Comparison of ENCODE assay signal across 37 cellular contexts in genomic region chr9:133488686-133489252, GRCh38. TPM values are rescaled to one million over a fixed set of nuclear protein-coding genes. Genes with fewer than 3 reads are reported as not detected.
"Had no signal": no experiment of that assay in that cellular context is flagged by ENCODE, and none has a peak within 500 bp of the region (broad histone marks: within the 10 kb centered on the region; RNA-seq: fewer than 3 reads in every experiment).

No MANE protein-coding gene starts in this region.

- H3K36me3 ChIP-seq: adrenal gland, ascending aorta, cardiac muscle cell, gastrocnemius medialis, stomach, thyroid gland had no signal

- H3K36me3 Mint-ChIP-seq: activated CD4-positive, alpha-beta memory T cell treated with anti-CD3 and anti-CD28 coated beads for 36 hours; activated naive CD8-positive, alpha-beta T cell treated with anti-CD3 and anti-CD28 coated beads for 36 hours; brain; T-cell had no signal

- H3K4me3 Mint-ChIP-seq: activated CD4-positive, alpha-beta memory T cell treated with anti-CD3 and anti-CD28 coated beads for 36 hours; activated naive CD4-positive, alpha-beta T cell treated with anti-CD3 and anti-CD28 coated beads for 36 hours; activated naive CD8-positive, alpha-beta T cell treated with anti-CD3 and anti-CD28 coated beads for 36 hours; activated T-helper 1 cell treated with anti-CD3 and anti-CD28 coated beads, Interleukin-12 subunit alpha, Interleukin-12 subunit beta, Interleukin-2, Interleukin-4 antibody, amounts not matched to agents 30 ng/mL and 10 ng/mL and 1 ng/mL, durations not matched to agents 14 hours and 24 hours and 36 hours; brain; effector memory CD8-positive, alpha-beta T cell; stimulated activated naive B cell treated with anti-CD40 and anti-IgM and Interleukin-4, amounts not matched to agents 10 μg/mL and 1 μg/mL and 100 μg/mL, for 72 hours; T-cell; T-helper 2 cell treated with Interferon-gamma antibody and Interleukin-4, amounts not matched to agents 5 μg/mL and 100 μg/mL, for 36 hours had no signal

- H3K4me3 ChIP-seq: adrenal gland, ascending aorta, cardiac muscle cell, gastrocnemius medialis, hepatocyte, mucosa of descending colon, skin epidermis, stomach, thyroid gland had no signal

- H3K27ac ChIP-seq: cardiac muscle cell, gastrocnemius medialis, hepatocyte, thyroid gland had no signal

- H3K79me2 ChIP-seq: hepatocyte had no signal

- H3K27me3 ChIP-seq: adrenal gland, ascending aorta, cardiac muscle cell, gastrocnemius medialis, hepatocyte, thyroid gland had no signal

- H3K9me3 ChIP-seq: adrenal gland, ascending aorta, gastrocnemius medialis, mucosa of descending colon, stomach, thyroid gland had no signal

- DNase-seq: activated CD4-positive, alpha-beta memory T cell treated with anti-CD3 and anti-CD28 coated beads for 36 hours; activated CD4-positive, alpha-beta T cell treated with anti-CD3 and anti-CD28 coated beads for 4 hours; activated CD4-positive, CD25-positive, alpha-beta regulatory T cell; activated CD8-positive, alpha-beta memory T cell treated with anti-CD3 and anti-CD28 coated beads, Interleukin-2, amount 50 U/mL, for 4 hours; activated effector memory CD4-positive, alpha-beta T cell treated with anti-CD3 and anti-CD28 coated beads, Interleukin-2, amount 50 U/mL, for 16 hours; activated naive CD4-positive, alpha-beta T cell treated with anti-CD3 and anti-CD28 coated beads for 36 hours; activated naive CD8-positive, alpha-beta T cell treated with anti-CD3 and anti-CD28 coated beads for 36 hours; activated T-cell treated with anti-CD3 and anti-CD28 coated beads, Interleukin-2, amount 50 U/mL, for 1 hour; adrenal gland; cortex of kidney; effector memory CD8-positive, alpha-beta T cell; erythroblast; gastrocnemius medialis; islet precursor cell; left cardiac atrium; occipital lobe; stimulated activated CD4-positive, alpha-beta T cell treated with anti-CD3 and anti-CD28 coated beads, Interleukin-12 subunit alpha, Interleukin-12 subunit beta, amount 100 ng/mL, for 4 hours; stimulated activated CD4-positive, alpha-beta T cell treated with anti-CD3 and anti-CD28 coated beads, Interleukin-4, amount 100 ng/mL, for 24 hours; stimulated activated naive B cell treated with anti-CD40 and anti-IgM and Interleukin-4, amounts not matched to agents 10 μg/mL and 1 μg/mL and 100 μg/mL, for 72 hours; stomach; T-cell; thyroid gland had no signal

- ATAC-seq: effector memory CD8-positive, alpha-beta T cell; gastrocnemius medialis; left cardiac atrium; mucosa of descending colon; sciatic nerve; stimulated activated naive B cell treated with anti-CD40 and anti-IgM and Interleukin-4, amounts not matched to agents 10 μg/mL and 1 μg/mL and 100 μg/mL, for 72 hours; T-cell had no signal

- H3K27me3 Mint-ChIP-seq: activated naive CD8-positive, alpha-beta T cell treated with anti-CD3 and anti-CD28 coated beads for 36 hours had no signal

- H3K9me3 Mint-ChIP-seq: activated CD4-positive, alpha-beta memory T cell treated with anti-CD3 and anti-CD28 coated beads for 36 hours; activated naive CD4-positive, alpha-beta T cell treated with anti-CD3 and anti-CD28 coated beads for 36 hours; activated naive CD8-positive, alpha-beta T cell treated with anti-CD3 and anti-CD28 coated beads for 36 hours; activated T-helper 1 cell treated with anti-CD3 and anti-CD28 coated beads, Interleukin-12 subunit alpha, Interleukin-12 subunit beta, Interleukin-2, Interleukin-4 antibody, amounts not matched to agents 30 ng/mL and 10 ng/mL and 1 ng/mL, durations not matched to agents 14 hours and 24 hours and 36 hours; brain; effector memory CD8-positive, alpha-beta T cell; stimulated activated naive B cell treated with anti-CD40 and anti-IgM and Interleukin-4, amounts not matched to agents 10 μg/mL and 1 μg/mL and 100 μg/mL, for 72 hours; T-cell; T-helper 2 cell treated with Interferon-gamma antibody and Interleukin-4, amounts not matched to agents 5 μg/mL and 100 μg/mL, for 36 hours had no signal

- H3K27ac Mint-ChIP-seq: activated CD4-positive, alpha-beta memory T cell treated with anti-CD3 and anti-CD28 coated beads for 36 hours; activated naive CD4-positive, alpha-beta T cell treated with anti-CD3 and anti-CD28 coated beads for 36 hours; activated naive CD8-positive, alpha-beta T cell treated with anti-CD3 and anti-CD28 coated beads for 36 hours; activated T-helper 1 cell treated with anti-CD3 and anti-CD28 coated beads, Interleukin-12 subunit alpha, Interleukin-12 subunit beta, Interleukin-2, Interleukin-4 antibody, amounts not matched to agents 30 ng/mL and 10 ng/mL and 1 ng/mL, durations not matched to agents 14 hours and 24 hours and 36 hours; effector memory CD8-positive, alpha-beta T cell; stimulated activated naive B cell treated with anti-CD40 and anti-IgM and Interleukin-4, amounts not matched to agents 10 μg/mL and 1 μg/mL and 100 μg/mL, for 72 hours; T-cell; T-helper 2 cell treated with Interferon-gamma antibody and Interleukin-4, amounts not matched to agents 5 μg/mL and 100 μg/mL, for 36 hours had no signal

- H3K4me2 ChIP-seq: hepatocyte had no signal

RNA-seq across cellular contexts. Expression of gene MYMK, which starts 36.0 kb away (rescaled TPM):
- total RNA-seq: activated CD4-positive, alpha-beta memory T cell treated with anti-CD3 and anti-CD28 coated beads for 36 hours; activated CD8-positive, alpha-beta memory T cell treated with anti-CD3 and anti-CD28 coated beads for 36 hours; activated naive CD4-positive, alpha-beta T cell treated with anti-CD3 and anti-CD28 coated beads for 36 hours; activated naive CD8-positive, alpha-beta T cell treated with anti-CD3 and anti-CD28 coated beads for 36 hours; activated T-helper 1 cell treated with anti-CD3 and anti-CD28 coated beads, Interleukin-12 subunit alpha, Interleukin-12 subunit beta, Interleukin-2, Interleukin-4 antibody, amounts not matched to agents 30 ng/mL and 10 ng/mL and 1 ng/mL, durations not matched to agents 14 hours and 24 hours and 36 hours; adrenal gland; ascending aorta; cardiac muscle cell; cerebellum; gastrocnemius medialis; hepatocyte; left cardiac atrium; lower leg skin; mesenteric fat pad; mucosa of descending colon; occipital lobe; sciatic nerve; stomach; T-cell; thyroid gland; ureter had no signal
- polyA plus RNA-seq: adrenal gland, cardiac muscle cell, neural cell, stomach had no signal

RNA-seq across cellular contexts. Expression of gene ADAMTSL2, which starts 45.7 kb away (rescaled TPM):
- total RNA-seq: activated T-helper 1 cell treated with anti-CD3 and anti-CD28 coated beads, Interleukin-12 subunit alpha, Interleukin-12 subunit beta, Interleukin-2, Interleukin-4 antibody, amounts not matched to agents 30 ng/mL and 10 ng/mL and 1 ng/mL, durations not matched to agents 14 hours and 24 hours and 36 hours had no signal
